ENCODE assay signal across 9 cellular contexts in the genomic region with DNA sequence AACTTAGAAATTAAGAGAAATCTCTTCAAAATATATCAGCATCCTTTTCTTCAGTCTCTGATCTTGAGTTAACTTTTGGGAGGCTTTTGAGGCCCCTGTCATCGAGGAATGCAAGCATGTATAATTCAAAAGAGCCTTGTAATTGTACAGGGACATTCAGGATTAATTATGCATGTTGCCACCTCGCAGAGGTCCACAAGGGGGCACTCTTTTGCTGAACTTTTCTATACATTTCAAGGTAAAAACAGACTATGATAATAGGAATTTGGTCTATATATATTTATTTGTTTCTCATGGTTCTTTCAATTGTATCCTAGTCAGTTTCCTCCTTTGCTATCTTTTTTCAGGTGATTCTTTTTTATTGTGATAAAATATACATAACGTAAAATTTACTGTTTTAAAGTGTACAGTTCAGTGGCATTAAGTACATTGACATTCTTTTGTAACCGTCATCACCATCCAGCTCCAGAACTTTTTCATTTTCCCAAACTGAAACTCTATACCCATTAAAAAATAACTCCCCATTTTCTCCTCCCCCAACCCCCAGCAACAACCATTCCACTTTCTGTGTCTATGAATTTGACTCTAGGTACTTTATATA. TPM values are rescaled to one million over a fixed set of nuclear protein-coding genes. Genes with fewer than 3 reads are reported as not detected.
DNase-seq lines count a peak whose midpoint lies in the region; ATAC-seq and TF ChIP-seq lines count a peak whose summit lies in the region.
"Had no signal": no experiment of that assay in that cellular context is flagged by ENCODE, and none has a peak within 500 bp of the region (broad histone marks: within the 10 kb centered on the region; RNA-seq: fewer than 3 reads in every experiment).

No MANE protein-coding gene starts in this region.

- no peaks in the 10 kb centered on the region for H3F3A ChIP-seq in SK-N-SH (replicated peaks; ENCODE audit: insufficient read depth)

- H3K27me3 ChIP-seq in SK-N-SH (ENCODE audit: insufficient read depth), result no peaks in the 10 kb centered on the region
- no peaks in the 10 kb centered on the region for H3K27me3 ChIP-seq in breast epithelium
- H3K27me3 ChIP-seq: BLaER1 had no signal

- no peaks in the 10 kb centered on the region for H3K36me3 ChIP-seq in SK-N-SH (replicated peaks in 1 of 2; ENCODE audit: control insufficient read depth in 1 of 2, insufficient read depth in 2 of 2, low read length in 1 of 2)
- no peaks in the 10 kb centered on the region for H3K36me3 ChIP-seq in breast epithelium
- H3K36me3 ChIP-seq: BLaER1 had no signal

- TF ChIP-seq RAD21 in SK-N-SH (IDR thresholded peaks at IDR 0.05; ENCODE audit: low read length), result peak; percentile 80

- no peaks in the 10 kb centered on the region for H3K9me2 ChIP-seq in SK-N-SH

- peak; percentile 96 for TF ChIP-seq CTCF in SK-N-SH (IDR thresholded peaks at IDR 0.05)
- TF ChIP-seq CTCF in breast epithelium (IDR thresholded peaks at IDR 0.05), result peak; percentile 45 to 72 (median 56)

- H3K4me3 ChIP-seq in SK-N-SH (ENCODE audit: low read depth in 2 of 2, low read length in 1 of 2), result no peak overlapping the region; a peak in 1 of 4 replicates
- H3K4me3 ChIP-seq in breast epithelium, result no peak overlapping the region
- H3K4me3 ChIP-seq: BLaER1 had no signal

- H3K79me2 ChIP-seq in SK-N-SH (ENCODE audit: insufficient read depth), result no peaks in the 10 kb centered on the region

- ATAC-seq in left colon (peak; percentile 33), HG03571 (IDR thresholded peaks at IDR 0.05; ENCODE audit: unreplicated experiment) (no peak)

- H3K4me1 ChIP-seq in SK-N-SH (ENCODE audit: control insufficient read depth in 1 of 2, insufficient read depth in 2 of 2, low read depth in 1 of 2, low read length in 1 of 2), result no peaks in the 10 kb centered on the region
- H3K4me1 ChIP-seq in breast epithelium, result no peaks in the 10 kb centered on the region

- H3K9ac ChIP-seq in SK-N-SH, result no peak overlapping the region
- H3K9ac ChIP-seq: BLaER1 had no signal

- CTCF ChIA-PET in SK-N-SH (lab: Yijun Ruan, JAX), result interaction anchor here (0.6 to 4.0 kb wide), 19 partner anchors 9 to 515 kb away, joined by 3 to 46 read pairs (median 3); a partner anchor contains a TSS

- H2AFZ ChIP-seq in SK-N-SH (ENCODE audit: low read depth), result no peak overlapping the region

- DNase-seq in DMS153 treated with DMSO at 0.1 percent for 48 hours (lab: John Stamatoyannopoulos, UW; ENCODE audit: unreplicated experiment), result peak; percentile 28
- DNase-seq in DMS153 (lab: John Stamatoyannopoulos, UW), result no peak
- DNase-seq in KG1 (lab: John Stamatoyannopoulos, UW), result peak; percentile 16
- peak; percentile 14 for DNase-seq in SK-N-SH
- no peak for DNase-seq in breast epithelium (ENCODE audit: low spot score in 2 of 2)
- peak in 1 of 2 donors; percentile 49 for DNase-seq in left colon
- peak in 2 of 3 experiments; percentile 31 to 46 for DNase-seq in stimulated activated CD4-positive, alpha-beta T cell treated with anti-CD3 and anti-CD28 coated beads, TNF-alpha, amount 100 ng/mL, for 24 hours (ENCODE audit: low read depth in 3 of 3)

- 40% methylated on average over 4 of the region's 4 CpGs for WGBS in SK-N-SH (ENCODE audit: low lambda C conversion rate)

- no peaks in the 10 kb centered on the region for H4K20me1 ChIP-seq in SK-N-SH (ENCODE audit: insufficient read depth)
- H4K20me1 ChIP-seq: BLaER1 had no signal

- TF ChIP-seq EP300 in SK-N-SH (IDR thresholded peaks at IDR 0.05; ENCODE audit: borderline replicate concordance in 1 of 2, low read depth in 1 of 2, low read length in 1 of 2), result no peak

- no peak for TF ChIP-seq POLR2A in breast epithelium (IDR thresholded peaks at IDR 0.05)

- intact Hi-C loops in breast epithelium (cut with DNase I; ENCODE audit: low total_unique reads), result no loop called here
- intact Hi-C loops in left colon (cut with DNase I, micrococcal nuclease), result loop anchor here in 1 of 2 donors (10.0 kb wide), 1 partner anchor 162 kb away; no protein-coding TSS in a partner anchor

- no peak overlapping the region for H3K27ac ChIP-seq in SK-N-SH (ENCODE audit: low read depth in 2 of 2, low read length in 1 of 2)
- H3K27ac ChIP-seq in breast epithelium, result no peak overlapping the region
- H3K27ac ChIP-seq: BLaER1 had no signal

- H3K4me2 ChIP-seq in SK-N-SH, result no peak overlapping the region
- H3K4me2 ChIP-seq: BLaER1 had no signal

- no peaks in the 10 kb centered on the region for H3K9me3 ChIP-seq in SK-N-SH
- H3K9me3 ChIP-seq in breast epithelium, result no peaks in the 10 kb centered on the region
- H3K9me3 ChIP-seq: BLaER1 had no signal

- POLR2A ChIA-PET in SK-N-SH (lab: Yijun Ruan, JAX), result no interaction called here

TF ChIP-seq in SK-N-SH, 30 proteins besides CTCF, POLR2A, EP300 and RAD21:
- no peak for TF ChIP-seq GABPA (IDR thresholded peaks at IDR 0.05; ENCODE audit: low read depth)
- no peak for TF ChIP-seq ELF1 (IDR thresholded peaks at IDR 0.05)
- peak; percentile 65; the same call in 1 of the 2 replicates for TF ChIP-seq SMC3 (IDR thresholded peaks at IDR 0.05; ENCODE audit: low read depth, low read length)

RNA-seq across cellular contexts. Expression of a gene that starts 47.0 kb away (rescaled TPM):
- 0.21 and 0.24 TPM in 2 replicates for polyA plus RNA-seq in SK-N-SH (2012; rRNA removed)
- 0.21 and 0.26 TPM in 2 replicates for polyA plus RNA-seq in SK-N-SH (2012; cell fraction: cytosol; rRNA removed)
- polyA plus RNA-seq in SK-N-SH (2012; cell fraction: nucleus; rRNA removed), result 0.45 and 0.62 TPM in 2 replicates
- total RNA-seq in breast epithelium, result 10 to 100 TPM; 17.1 to 32.2 (median 22.0) TPM
- total RNA-seq in left colon, result 10 to 100 TPM; 33.2 to 39.2 TPM

Comparison
In these comparisons a context has a peak if more than half of its experiments do, and no peak if none do; other contexts are left out.
1. DNase-seq: peak in DMS153 treated with DMSO at 0.1 percent for 48 hours (single experiment), KG1 (single experiment), SK-N-SH (single experiment) and stimulated activated CD4-positive, alpha-beta T cell treated with anti-CD3 and anti-CD28 coated beads, TNF-alpha, amount 100 ng/mL, for 24 hours (2 of 3); none in DMS153 (single experiment) and breast epithelium (0 of 2).